8 cellular contexts compared by ENCODE assay signal in the genomic region with DNA sequence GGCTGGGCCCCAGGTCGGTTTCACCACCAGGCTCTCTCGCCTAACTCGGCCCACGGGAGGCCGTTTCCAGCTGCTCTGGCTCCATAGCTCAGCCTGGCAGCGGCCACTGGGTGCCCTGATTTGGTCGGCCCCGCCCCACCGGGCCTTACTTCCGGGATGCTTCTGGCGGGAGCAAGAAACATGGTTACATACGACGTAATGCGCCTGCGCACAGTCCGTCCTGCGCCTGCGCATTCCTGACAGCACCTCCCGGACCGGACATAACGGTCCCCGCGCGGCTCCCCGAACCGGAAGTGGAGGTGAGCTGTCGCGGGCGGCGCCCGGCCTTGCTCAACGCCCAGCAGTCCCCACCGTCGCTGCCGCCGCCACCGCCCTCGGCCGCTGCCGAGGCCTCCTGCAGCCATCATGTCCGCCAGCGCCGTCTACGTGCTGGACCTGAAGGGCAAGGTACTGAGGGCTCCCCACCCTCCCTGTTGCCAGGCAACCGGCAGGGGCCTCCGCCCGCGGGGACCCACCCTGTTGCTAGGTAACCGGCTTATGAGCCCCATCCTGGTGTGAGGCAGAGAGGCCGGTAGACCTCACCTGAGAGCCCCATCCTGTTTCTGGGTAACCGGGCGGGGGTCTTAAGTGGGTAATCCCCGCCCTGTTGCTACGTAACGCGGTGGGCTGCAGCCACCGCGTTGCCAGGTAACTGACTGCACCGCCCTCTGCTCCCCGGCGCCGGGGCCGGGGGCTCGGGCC. TPM values are rescaled to one million over a fixed set of nuclear protein-coding genes. Genes with fewer than 3 reads are reported as not detected.
DNase-seq lines count a peak whose midpoint lies in the region; ATAC-seq, FAIRE-seq and TF ChIP-seq lines count a peak whose summit lies in the region.

TSS of gene AP1M1 (plus strand) at position 290 of the 741 bp plus-strand sequence. CDS start at position 406, 116 bp downstream.

- TF ChIP-seq CTCF in D721Med (IDR thresholded peaks at IDR 0.05; ENCODE audit: insufficient read depth, missing control alignments) (no peak), OCI-LY7 (conservative IDR thresholded peaks at IDR 0.05; ENCODE audit: low read length) (no peak), epithelial cell of esophagus (IDR thresholded peaks at IDR 0.05; ENCODE audit: insufficient read depth, low read depth, low read length, missing control alignments) (no peak), mucosa of descending colon (IDR thresholded peaks at IDR 0.05) (no peak)

- H3K27ac ChIP-seq in OCI-LY7 (ENCODE audit: low read depth, low read length, poor library complexity, severe bottlenecking) = peak within 1 kb of the TSS; percentile 54

- intact Hi-C loops in OCI-LY7 (cut with micrococcal nuclease; ENCODE audit: unreplicated experiment) (no loop called here), mucosa of descending colon (cut with DNase I, micrococcal nuclease) (no loop called here)

- H4K20me1 ChIP-seq in OCI-LY7 (ENCODE audit: insufficient read depth, low read length) = 0 out of 2 replicates have a peak, but pooled peaks cover 8% of the 10 kb centered on the region

- no TSS peak for BruUV-seq in OCI-LY7 (replicated peaks; lab: Mats Ljungman, UMichigan)

- peaks cover 22% of the 10 kb centered on the region for H3K79me2 ChIP-seq in OCI-LY7 (ENCODE audit: insufficient read depth, low read depth, low read length)

- H3K36me3 ChIP-seq in OCI-LY7 (ENCODE audit: insufficient read depth, low read length) (peaks cover 12% of the 10 kb centered on the region; the same call in 1 of the 2 replicates), mucosa of descending colon (ENCODE audit: low read depth) (no peaks in the 10 kb centered on the region)

- POLR2A ChIA-PET in OCI-LY7 (lab: Charles Lee) = interaction anchor here (0.5 to 2.2 kb wide), 4 partner anchors 12 to 611 kb away, joined by 3 to 12 read pairs (median 4); partner anchors contain the start of gene FAM32A

- CTCF ChIA-PET in OCI-LY7 (lab: Charles Lee; ENCODE audit: unreplicated experiment) = interaction anchor here (1.1 to 1.2 kb wide), 2 partner anchors 12 to 13 kb away, joined by 3 to 5 read pairs; partner anchors contain the start of gene FAM32A

- H3K4me2 ChIP-seq in OCI-LY7 (ENCODE audit: low read length) = peak within 1 kb of the TSS; percentile 96

- H3K4me3 ChIP-seq in OCI-LY7 (ENCODE audit: low read depth, low read length, poor library complexity, severe bottlenecking) (peak within 1 kb of the TSS; percentile 89), epithelial cell of esophagus (ENCODE audit: low read length) (peak within 1 kb of the TSS; percentile 87), mucosa of descending colon (peak within 1 kb of the TSS; percentile 84)

- no peak for FAIRE-seq in D721Med (lab: Jason Lieb, UNC)

- no peaks in the 10 kb centered on the region for H3K9me2 ChIP-seq in OCI-LY7 (ENCODE audit: insufficient read depth, low read length)

- peaks cover 24% of the 10 kb centered on the region for H3K4me1 ChIP-seq in OCI-LY7 (ENCODE audit: insufficient read depth, low read length, poor library complexity, severe bottlenecking)
- H3K4me1 ChIP-seq in mucosa of descending colon (ENCODE audit: low read depth) = peaks cover 23% of the 10 kb centered on the region

- DNase-seq in D721Med (ENCODE audit: insufficient read length, low spot score) (peak; percentile 96), HuH-7.5 (ENCODE audit: low spot score) (peak; percentile 97), OCI-LY7 (ENCODE audit: low spot score) (peak; percentile 98), activated T-cell treated with anti-CD3 and anti-CD28 coated beads for 24 hours (ENCODE audit: low read depth) (peak; percentile 98), epithelial cell of esophagus (ENCODE audit: low read depth) (peak; percentile 98), mucosa of descending colon (peak; percentile 99)
- peak; percentile 99 for DNase-seq in stimulated activated CD8-positive, alpha-beta memory T cell treated with anti-CD3 and anti-CD28 coated beads, Interleukin-4, amount 100 ng/mL, for 24 hours (ENCODE audit: low read depth)

- no peaks in the 10 kb centered on the region for H3K9me3 ChIP-seq in OCI-LY7 (ENCODE audit: low read length)
- no peaks in the 10 kb centered on the region for H3K9me3 ChIP-seq in mucosa of descending colon

- ATAC-seq in GM21526 (IDR thresholded peaks at IDR 0.05; ENCODE audit: low FRiP score, unreplicated experiment) (peak; percentile 71), mucosa of descending colon (peak; percentile 88)

- peak within 1 kb of the TSS; percentile 60 for H2AFZ ChIP-seq in OCI-LY7 (ENCODE audit: low read length)

RNA-seq across cellular contexts. Expression of gene AP1M1, which starts in this region (rescaled TPM):
- 68.4 and 92.9 TPM in 2 replicates for total RNA-seq in OCI-LY7 (2014; rRNA removed; shearing (Covaris generic))
- total RNA-seq in OCI-LY7 (2022) (94.6 and 104 TPM in 2 replicates), mucosa of descending colon (10 to 100 TPM; 26.3 to 59.3 (median 33.2) TPM)

Comparison
In these comparisons a context has a peak if more than half of its experiments do, and no peak if none do; other contexts are left out.
1. Peak in every context shown above with its lines: DNase-seq, ATAC-seq, H3K4me3 ChIP-seq and H3K27ac ChIP-seq.